In the genomic region with DNA sequence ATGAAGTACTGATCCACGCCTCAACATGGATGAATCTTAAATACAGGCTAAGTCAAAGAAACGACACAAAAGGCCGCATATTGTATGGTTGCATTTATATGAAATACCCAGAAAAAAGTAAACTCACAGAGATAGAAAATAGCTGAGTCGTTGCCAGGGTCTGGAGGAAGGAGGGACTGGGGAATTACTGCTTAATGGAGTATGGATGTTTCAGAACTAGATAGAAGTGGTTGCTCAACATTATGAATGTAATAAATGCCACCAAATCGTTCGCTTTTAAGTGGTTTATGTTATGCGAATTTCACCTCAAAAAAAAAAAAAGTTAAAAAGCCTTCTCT, we compare ENCODE assay signal across 8 cellular contexts. TPM values are rescaled to one million over a fixed set of nuclear protein-coding genes. Genes with fewer than 3 reads are reported as not detected.
DNase-seq lines count a peak whose midpoint lies in the region; ATAC-seq and TF ChIP-seq lines count a peak whose summit lies in the region.

No MANE protein-coding gene starts in this region.

- H3K27me3 ChIP-seq in Panc1 (ENCODE audit: control insufficient read depth, insufficient read depth, low read length): no peaks in the 10 kb centered on the region
- H3K27me3 ChIP-seq in psoas muscle (ENCODE audit: insufficient read depth in 3 of 3, low read length in 2 of 3): no peaks in the 10 kb centered on the region

- H3K4me3 ChIP-seq in Panc1 (ENCODE audit: low read depth in 2 of 2, low read length in 2 of 2) (peak overlapping the region; percentile 72 to 90), epithelial cell of proximal tubule (ENCODE audit: low read depth, low read length) (peak overlapping the region; percentile 79), psoas muscle (peak overlapping the region; percentile 62)

- CTCF ChIA-PET in Panc1 (lab: Charles Lee): no interaction called here

- POLR2A ChIA-PET in Panc1 (lab: Charles Lee): interaction anchor here (0.7 kb wide), 1 partner anchor 160 kb away, joined by 8 read pairs; no protein-coding TSS in a partner anchor

- intact Hi-C loops in Panc1 (cut with micrococcal nuclease; ENCODE audit: unreplicated experiment): loop anchor here (5.0 kb wide), 1 partner anchor 74 kb away; a partner anchor contains a TSS
- intact Hi-C loops in psoas muscle (cut with DNase I): loop anchor here in 1 of 2 donors (5.0 kb wide), 3 partner anchors 46 to 171 kb away; a partner anchor contains a TSS

- H3K36me3 ChIP-seq in Panc1 (ENCODE audit: control insufficient read depth, insufficient read depth, low read length): no peaks in the 10 kb centered on the region
- H3K36me3 ChIP-seq in psoas muscle (ENCODE audit: insufficient read depth in 1 of 2, low read depth in 1 of 2): no peaks in the 10 kb centered on the region

- H3K4me1 ChIP-seq in Panc1 (ENCODE audit: control insufficient read depth, insufficient read depth, low read length) (peaks cover 20% of the 10 kb centered on the region), psoas muscle (peaks cover 35% of the 10 kb centered on the region)

- no peak for ATAC-seq in Panc1
- no peak for ATAC-seq in psoas muscle
- no peak for ATAC-seq in GM21390 (IDR thresholded peaks at IDR 0.05; ENCODE audit: unreplicated experiment)
- ATAC-seq in GM21825 (IDR thresholded peaks at IDR 0.05; ENCODE audit: unreplicated experiment): no peak

- TF ChIP-seq CTCF in Panc1 (IDR thresholded peaks at IDR 0.05) (no peak), epithelial cell of proximal tubule (conservative IDR thresholded peaks at IDR 0.05; ENCODE audit: low read depth, low read length) (no peak), psoas muscle (IDR thresholded peaks at IDR 0.05) (no peak)

- WGBS in psoas muscle, 3 donors: 30 to 35% (median 31%) methylated on average over 7 of the region's 7 CpGs

- H3K9me3 ChIP-seq in Panc1 (ENCODE audit: control insufficient read depth, insufficient read depth, low read depth, low read length) (no peaks in the 10 kb centered on the region), psoas muscle (no peaks in the 10 kb centered on the region)

- peak; percentile 43 for DNase-seq in GM03348 (ENCODE audit: low spot score)
- no peak for DNase-seq in Panc1 (ENCODE audit: low read depth, low spot score)
- no peak for DNase-seq in epithelial cell of proximal tubule (ENCODE audit: low read depth)
- no peak for DNase-seq in psoas muscle
- DNase-seq in NCI-H1092 (lab: John Stamatoyannopoulos, UW): no peak
- DNase-seq in DMS79 treated with DMSO at 0.1 percent for 48 hours (lab: John Stamatoyannopoulos, UW): no peak

- in situ Hi-C loops in Panc1 (cut with HindIII; ENCODE audit: low pct_unique_long_range_greater_than_20kb, low sequenced_read_pairs): no loop called here

- BruUV-seq in Panc1 (replicated peaks; lab: Mats Ljungman, UMichigan): no TSS peak

- peak overlapping the region; percentile 94 for H3K27ac ChIP-seq in Panc1 (ENCODE audit: low read length)
- peak overlapping the region; percentile 75 for H3K27ac ChIP-seq in psoas muscle

RNA-seq across cellular contexts. Expression of a gene that starts 0.8 kb away (rescaled TPM):
- total RNA-seq in Panc1 (2021; ENCODE audit: unreplicated experiment) (58.7 TPM), epithelial cell of proximal tubule (74.4 and 105 TPM in 2 replicates), psoas muscle (10 to 100 TPM; 15.2 to 59.4 (median 32.6) TPM)
- 29.3 TPM for polyA plus RNA-seq in Panc1 (2012; ENCODE audit: insufficient read length)
- 10 to 100 TPM; 17.4 to 25.6 (median 25.2) TPM for polyA plus RNA-seq in psoas muscle

RNA-seq across cellular contexts. Expression of a gene that starts 46.8 kb away (rescaled TPM):
- total RNA-seq in Panc1 (2021; ENCODE audit: unreplicated experiment) (2.2 TPM), epithelial cell of proximal tubule (3.5 and 7.8 TPM in 2 replicates), psoas muscle (under 1 TPM in 3 of 4 donors, not detected in 1; 0.29 to 0.56 (median 0.30) TPM)
- polyA plus RNA-seq in Panc1 (2012; ENCODE audit: insufficient read length): 0.88 TPM
- under 1 TPM in 2 of 3 donors, not detected in 1; 0.07 to 0.08 TPM for polyA plus RNA-seq in psoas muscle
